22 cellular contexts compared by ENCODE assay signal in the genomic region with DNA sequence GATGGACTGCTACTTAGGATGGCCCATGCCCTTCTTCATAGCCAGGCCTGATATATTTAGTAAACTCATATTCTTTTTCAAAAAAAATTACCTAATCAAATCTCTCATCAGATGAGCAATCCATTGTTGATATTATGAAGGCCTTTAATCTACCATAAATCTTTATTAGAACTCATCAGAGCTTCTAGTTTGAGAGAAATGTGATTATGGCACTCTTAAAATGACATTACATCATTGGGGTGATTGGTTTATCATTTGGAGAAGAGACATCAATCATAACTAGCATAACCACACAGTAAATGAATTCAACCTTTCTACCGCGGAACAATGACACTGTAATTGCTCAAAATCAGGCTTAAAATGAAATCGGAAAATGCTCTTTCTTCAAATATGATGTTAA.
DNase-seq lines count a peak whose midpoint lies in the region; ATAC-seq and TF ChIP-seq lines count a peak whose summit lies in the region.
"Had no signal": no experiment of that assay in that cellular context is flagged by ENCODE, and none has a peak within 500 bp of the region (broad histone marks: within the 10 kb centered on the region; RNA-seq: fewer than 3 reads in every experiment).

No MANE protein-coding gene starts in this region.

- no peak overlapping the region for H3K4me3 Mint-ChIP-seq in activated CD8-positive, alpha-beta T cell treated with anti-CD3 and anti-CD28 coated beads, Interleukin-2, amount 10 ng/mL, durations not matched to agents 7 days and 5 days
- no peak overlapping the region for H3K4me3 Mint-ChIP-seq in T-helper 2 cell treated with Interferon-gamma antibody and Interleukin-4, amounts not matched to agents 5 μg/mL and 100 μg/mL, for 36 hours
- H3K4me3 Mint-ChIP-seq: CD14-positive monocyte; CD4-positive, alpha-beta memory T cell; CD4-positive, CD25-positive, alpha-beta regulatory T cell; CD8-positive, alpha-beta memory T cell had no signal

- peak; percentile 78 for DNase-seq in SK-N-DZ (ENCODE audit: low spot score)
- DNase-seq in activated CD8-positive, alpha-beta T cell treated with anti-CD3 and anti-CD28 coated beads, Interleukin-2, amount 10 ng/mL, durations not matched to agents 7 days and 5 days: no peak
- no peak for DNase-seq in T-helper 2 cell treated with Interferon-gamma antibody and Interleukin-4, amounts not matched to agents 5 μg/mL and 100 μg/mL, for 36 hours (ENCODE audit: low spot score)
- DNase-seq: 8988T; ACHN; BE2C; C1 segment of cervical spinal cord; CD4-positive, alpha-beta memory T cell; CD4-positive, CD25-positive, alpha-beta regulatory T cell; CD8-positive, alpha-beta memory T cell; COR-L47; DMS 273 treated with DMSO at 0.1 percent for 48 hours; DMS153; DMS53; DMS79; DND-41; EL; GDM1 had no signal

- H3K27ac Mint-ChIP-seq in activated CD8-positive, alpha-beta T cell treated with anti-CD3 and anti-CD28 coated beads, Interleukin-2, amount 10 ng/mL, durations not matched to agents 7 days and 5 days: no peak overlapping the region
- H3K27ac Mint-ChIP-seq in T-helper 2 cell treated with Interferon-gamma antibody and Interleukin-4, amounts not matched to agents 5 μg/mL and 100 μg/mL, for 36 hours: no peak overlapping the region
- H3K27ac Mint-ChIP-seq: CD14-positive monocyte; CD4-positive, alpha-beta memory T cell; CD4-positive, CD25-positive, alpha-beta regulatory T cell; CD8-positive, alpha-beta memory T cell had no signal

- no peaks in the 10 kb centered on the region for H3K27me3 Mint-ChIP-seq in activated CD8-positive, alpha-beta T cell treated with anti-CD3 and anti-CD28 coated beads, Interleukin-2, amount 10 ng/mL, durations not matched to agents 7 days and 5 days (ENCODE audit: low read depth)
- H3K27me3 Mint-ChIP-seq in T-helper 2 cell treated with Interferon-gamma antibody and Interleukin-4, amounts not matched to agents 5 μg/mL and 100 μg/mL, for 36 hours (ENCODE audit: low read depth): no peaks in the 10 kb centered on the region
- H3K27me3 Mint-ChIP-seq: CD4-positive, CD25-positive, alpha-beta regulatory T cell; CD8-positive, alpha-beta memory T cell had no signal

- no peak for ATAC-seq in SK-N-SH treated with all-trans-retinoic acid at 6 μM for 48 hours
- no peak for ATAC-seq in HG02840 (IDR thresholded peaks at IDR 0.05; ENCODE audit: low FRiP score, unreplicated experiment)
- ATAC-seq in activated CD8-positive, alpha-beta T cell treated with anti-CD3 and anti-CD28 coated beads, Interleukin-2, amount 10 ng/mL, durations not matched to agents 7 days and 5 days: no peak
- ATAC-seq: GM12878 had no signal

- H3K4me1 Mint-ChIP-seq in activated CD8-positive, alpha-beta T cell treated with anti-CD3 and anti-CD28 coated beads, Interleukin-2, amount 10 ng/mL, durations not matched to agents 7 days and 5 days (ENCODE audit: low read depth): no peaks in the 10 kb centered on the region
- no peaks in the 10 kb centered on the region for H3K4me1 Mint-ChIP-seq in T-helper 2 cell treated with Interferon-gamma antibody and Interleukin-4, amounts not matched to agents 5 μg/mL and 100 μg/mL, for 36 hours (ENCODE audit: low read depth)
- H3K4me1 Mint-ChIP-seq: CD14-positive monocyte; CD4-positive, alpha-beta memory T cell; CD4-positive, CD25-positive, alpha-beta regulatory T cell; CD8-positive, alpha-beta memory T cell had no signal

- H3K36me3 Mint-ChIP-seq in activated CD8-positive, alpha-beta T cell treated with anti-CD3 and anti-CD28 coated beads, Interleukin-2, amount 10 ng/mL, durations not matched to agents 7 days and 5 days (ENCODE audit: low read depth): no peaks in the 10 kb centered on the region
- no peaks in the 10 kb centered on the region for H3K36me3 Mint-ChIP-seq in T-helper 2 cell treated with Interferon-gamma antibody and Interleukin-4, amounts not matched to agents 5 μg/mL and 100 μg/mL, for 36 hours (ENCODE audit: low read depth)
- H3K36me3 Mint-ChIP-seq: CD14-positive monocyte; CD4-positive, alpha-beta memory T cell; CD4-positive, CD25-positive, alpha-beta regulatory T cell; CD8-positive, alpha-beta memory T cell had no signal

- CTCF ChIA-PET in activated CD8-positive, alpha-beta T cell treated with anti-CD3 and anti-CD28 coated beads, Interleukin-2, amount 10 ng/mL, durations not matched to agents 7 days and 5 days (lab: Charles Lee): no interaction called here

- POLR2A ChIA-PET in activated CD8-positive, alpha-beta T cell treated with anti-CD3 and anti-CD28 coated beads, Interleukin-2, amount 10 ng/mL, durations not matched to agents 7 days and 5 days (lab: Charles Lee): no interaction called here

- H3K9me3 Mint-ChIP-seq in activated CD8-positive, alpha-beta T cell treated with anti-CD3 and anti-CD28 coated beads, Interleukin-2, amount 10 ng/mL, durations not matched to agents 7 days and 5 days (ENCODE audit: insufficient read depth): peaks cover 11% of the 10 kb centered on the region
- H3K9me3 Mint-ChIP-seq in T-helper 2 cell treated with Interferon-gamma antibody and Interleukin-4, amounts not matched to agents 5 μg/mL and 100 μg/mL, for 36 hours: peaks cover 17% of the 10 kb centered on the region

TF ChIP-seq in SK-N-SH treated with all-trans-retinoic acid at 6 μM for 48 hours, 23 proteins besides CTCF, POLR2A, EP300 and RAD21 (continues in another document):
- TF ChIP-seq ARNTL (CRISPR knock-in tag; IDR thresholded peaks at IDR 0.05; ENCODE audit: borderline replicate concordance, low read depth) (peak; percentile 38; the same call in 1 of the 2 replicates), ZC3H10 (CRISPR knock-in tag; IDR thresholded peaks at IDR 0.05) (no peak), ZNF70 (CRISPR knock-in tag; IDR thresholded peaks at IDR 0.05) (peak; percentile 53; the same call in 1 of the 2 replicates), SNAI2 (CRISPR knock-in tag; IDR thresholded peaks at IDR 0.05) (peak; percentile 87), BACH2 (CRISPR knock-in tag; IDR thresholded peaks at IDR 0.05; ENCODE audit: borderline replicate concordance) (no peak), ESRRG (CRISPR knock-in tag; IDR thresholded peaks at IDR 0.05) (no peak), PPARA (CRISPR knock-in tag; IDR thresholded peaks at IDR 0.05; ENCODE audit: borderline replicate concordance) (no peak), RARB (CRISPR knock-in tag; IDR thresholded peaks at IDR 0.05) (no peak), ZFP3 (CRISPR knock-in tag; IDR thresholded peaks at IDR 0.05) (peak; percentile 59; the same call in 1 of the 2 replicates), OSR1 (CRISPR knock-in tag; IDR thresholded peaks at IDR 0.05) (no peak), TOX (CRISPR knock-in tag; IDR thresholded peaks at IDR 0.05; ENCODE audit: borderline replicate concordance) (no peak)
- TF ChIP-seq, protein P1, sequence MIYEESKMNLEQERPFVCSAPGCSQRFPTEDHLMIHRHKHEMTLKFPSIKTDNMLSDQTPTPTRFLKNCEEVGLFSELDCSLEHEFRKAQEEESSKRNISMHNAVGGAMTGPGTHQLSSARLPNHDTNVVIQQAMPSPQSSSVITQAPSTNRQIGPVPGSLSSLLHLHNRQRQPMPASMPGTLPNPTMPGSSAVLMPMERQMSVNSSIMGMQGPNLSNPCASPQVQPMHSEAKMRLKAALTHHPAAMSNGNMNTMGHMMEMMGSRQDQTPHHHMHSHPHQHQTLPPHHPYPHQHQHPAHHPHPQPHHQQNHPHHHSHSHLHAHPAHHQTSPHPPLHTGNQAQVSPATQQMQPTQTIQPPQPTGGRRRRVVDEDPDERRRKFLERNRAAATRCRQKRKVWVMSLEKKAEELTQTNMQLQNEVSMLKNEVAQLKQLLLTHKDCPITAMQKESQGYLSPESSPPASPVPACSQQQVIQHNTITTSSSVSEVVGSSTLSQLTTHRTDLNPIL (CRISPR knock-in tag; IDR thresholded peaks at IDR 0.05; ENCODE audit: low read depth): peak; percentile 95
- TF ChIP-seq, protein P2, sequence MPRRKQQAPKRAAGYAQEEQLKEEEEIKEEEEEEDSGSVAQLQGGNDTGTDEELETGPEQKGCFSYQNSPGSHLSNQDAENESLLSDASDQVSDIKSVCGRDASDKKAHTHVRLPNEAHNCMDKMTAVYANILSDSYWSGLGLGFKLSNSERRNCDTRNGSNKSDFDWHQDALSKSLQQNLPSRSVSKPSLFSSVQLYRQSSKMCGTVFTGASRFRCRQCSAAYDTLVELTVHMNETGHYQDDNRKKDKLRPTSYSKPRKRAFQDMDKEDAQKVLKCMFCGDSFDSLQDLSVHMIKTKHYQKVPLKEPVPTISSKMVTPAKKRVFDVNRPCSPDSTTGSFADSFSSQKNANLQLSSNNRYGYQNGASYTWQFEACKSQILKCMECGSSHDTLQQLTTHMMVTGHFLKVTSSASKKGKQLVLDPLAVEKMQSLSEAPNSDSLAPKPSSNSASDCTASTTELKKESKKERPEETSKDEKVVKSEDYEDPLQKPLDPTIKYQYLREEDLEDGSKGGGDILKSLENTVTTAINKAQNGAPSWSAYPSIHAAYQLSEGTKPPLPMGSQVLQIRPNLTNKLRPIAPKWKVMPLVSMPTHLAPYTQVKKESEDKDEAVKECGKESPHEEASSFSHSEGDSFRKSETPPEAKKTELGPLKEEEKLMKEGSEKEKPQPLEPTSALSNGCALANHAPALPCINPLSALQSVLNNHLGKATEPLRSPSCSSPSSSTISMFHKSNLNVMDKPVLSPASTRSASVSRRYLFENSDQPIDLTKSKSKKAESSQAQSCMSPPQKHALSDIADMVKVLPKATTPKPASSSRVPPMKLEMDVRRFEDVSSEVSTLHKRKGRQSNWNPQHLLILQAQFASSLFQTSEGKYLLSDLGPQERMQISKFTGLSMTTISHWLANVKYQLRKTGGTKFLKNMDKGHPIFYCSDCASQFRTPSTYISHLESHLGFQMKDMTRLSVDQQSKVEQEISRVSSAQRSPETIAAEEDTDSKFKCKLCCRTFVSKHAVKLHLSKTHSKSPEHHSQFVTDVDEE (CRISPR knock-in tag; IDR thresholded peaks at IDR 0.05): peak; percentile 55; the same call in 1 of the 2 replicates
- TF ChIP-seq, protein P3, sequence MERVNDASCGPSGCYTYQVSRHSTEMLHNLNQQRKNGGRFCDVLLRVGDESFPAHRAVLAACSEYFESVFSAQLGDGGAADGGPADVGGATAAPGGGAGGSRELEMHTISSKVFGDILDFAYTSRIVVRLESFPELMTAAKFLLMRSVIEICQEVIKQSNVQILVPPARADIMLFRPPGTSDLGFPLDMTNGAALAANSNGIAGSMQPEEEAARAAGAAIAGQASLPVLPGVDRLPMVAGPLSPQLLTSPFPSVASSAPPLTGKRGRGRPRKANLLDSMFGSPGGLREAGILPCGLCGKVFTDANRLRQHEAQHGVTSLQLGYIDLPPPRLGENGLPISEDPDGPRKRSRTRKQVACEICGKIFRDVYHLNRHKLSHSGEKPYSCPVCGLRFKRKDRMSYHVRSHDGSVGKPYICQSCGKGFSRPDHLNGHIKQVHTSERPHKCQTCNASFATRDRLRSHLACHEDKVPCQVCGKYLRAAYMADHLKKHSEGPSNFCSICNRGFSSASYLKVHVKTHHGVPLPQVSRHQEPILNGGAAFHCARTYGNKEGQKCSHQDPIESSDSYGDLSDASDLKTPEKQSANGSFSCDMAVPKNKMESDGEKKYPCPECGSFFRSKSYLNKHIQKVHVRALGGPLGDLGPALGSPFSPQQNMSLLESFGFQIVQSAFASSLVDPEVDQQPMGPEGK (CRISPR knock-in tag; IDR thresholded peaks at IDR 0.05; ENCODE audit: borderline replicate concordance): peak; percentile 92; the same call in 1 of the 2 replicates
